ENCODE assay signal across 27 cellular contexts in genomic region chr4:134365852-134366251, GRCh38.
DNase-seq lines count a peak whose midpoint lies in the region; ATAC-seq and TF ChIP-seq lines count a peak whose summit lies in the region.
"Had no signal": no experiment of that assay in that cellular context is flagged by ENCODE, and none has a peak within 500 bp of the region (broad histone marks: within the 10 kb centered on the region; RNA-seq: fewer than 3 reads in every experiment).

No MANE protein-coding gene starts in this region.

- H3K27ac ChIP-seq in effector memory CD4-positive, alpha-beta T cell (ENCODE audit: insufficient read depth, low read length, poor library complexity, severe bottlenecking): no peak overlapping the region
- H3K27ac ChIP-seq: epithelial cell of prostate, gastrocnemius medialis, hepatocyte, left ventricle myocardium inferior, parathyroid adenoma, thoracic aorta had no signal

- no peak overlapping the region for H3K4me3 ChIP-seq in effector memory CD4-positive, alpha-beta T cell (ENCODE audit: insufficient read depth, low read depth, low read length, poor library complexity, severe bottlenecking)
- H3K4me3 ChIP-seq: gastrocnemius medialis, hepatocyte, left ventricle myocardium inferior, thoracic aorta had no signal

- H3K27me3 Mint-ChIP-seq in stimulated activated naive B cell treated with anti-CD40 and anti-IgM and Interleukin-4, amounts not matched to agents 10 μg/mL and 1 μg/mL and 100 μg/mL, for 72 hours: no peaks in the 10 kb centered on the region
- H3K27me3 Mint-ChIP-seq: activated CD4-positive, alpha-beta memory T cell treated with anti-CD3 and anti-CD28 coated beads for 36 hours; activated naive CD8-positive, alpha-beta T cell had no signal

- ATAC-seq in SK-N-SH treated with all-trans-retinoic acid at 6 μM for 48 hours (peak; percentile 85), HG03135 (IDR thresholded peaks at IDR 0.05; ENCODE audit: unreplicated experiment) (no peak)
- ATAC-seq in stimulated activated naive B cell treated with anti-CD40 and anti-IgM and Interleukin-4, amounts not matched to agents 10 μg/mL and 1 μg/mL and 100 μg/mL, for 72 hours (replicated peaks): no peak
- ATAC-seq: gastrocnemius medialis, right cardiac atrium, Right ventricle myocardium inferior had no signal

- no peaks in the 10 kb centered on the region for H3K4me1 Mint-ChIP-seq in stimulated activated naive B cell treated with anti-CD40 and anti-IgM and Interleukin-4, amounts not matched to agents 10 μg/mL and 1 μg/mL and 100 μg/mL, for 72 hours
- H3K4me1 Mint-ChIP-seq: immature natural killer cell, nephron progenitor cell had no signal

- TF ChIP-seq CTCF in AG09319 (IDR thresholded peaks at IDR 0.05; ENCODE audit: low read depth, low read length): no peak

- no peak overlapping the region for H3K4me3 Mint-ChIP-seq in stimulated activated naive B cell treated with anti-CD40 and anti-IgM and Interleukin-4, amounts not matched to agents 10 μg/mL and 1 μg/mL and 100 μg/mL, for 72 hours
- H3K4me3 Mint-ChIP-seq: activated CD4-positive, alpha-beta memory T cell treated with anti-CD3 and anti-CD28 coated beads for 36 hours; activated naive CD8-positive, alpha-beta T cell; nephron progenitor cell had no signal

- H3K4me1 ChIP-seq in effector memory CD4-positive, alpha-beta T cell (ENCODE audit: control insufficient read depth, insufficient read depth, low read length, poor library complexity, severe bottlenecking): no peaks in the 10 kb centered on the region
- H3K4me1 ChIP-seq: gastrocnemius medialis, left ventricle myocardium inferior, parathyroid adenoma had no signal

- no peaks in the 10 kb centered on the region for H3K9me3 ChIP-seq in effector memory CD4-positive, alpha-beta T cell (ENCODE audit: control insufficient read depth, low read length)
- H3K9me3 ChIP-seq: gastrocnemius medialis, left ventricle myocardium inferior, thoracic aorta had no signal

- H3K27me3 ChIP-seq in effector memory CD4-positive, alpha-beta T cell (replicated peaks; ENCODE audit: control insufficient read depth, insufficient read depth, low read length, poor library complexity, severe bottlenecking): no peaks in the 10 kb centered on the region
- H3K27me3 ChIP-seq: gastrocnemius medialis, hepatocyte had no signal

- DNase-seq in AG09319 (ENCODE audit: extremely low read depth, low read depth) (peak; percentile 12), H4 (ENCODE audit: low spot score) (peak; percentile 4), fibroblast of gingiva (ENCODE audit: low read depth) (peak; percentile 60), OCI-M1 (lab: John Stamatoyannopoulos, UW) (no peak)
- no peak for DNase-seq in effector memory CD4-positive, alpha-beta T cell
- no peak for DNase-seq in stimulated activated naive B cell treated with anti-CD40 and anti-IgM and Interleukin-4, amounts not matched to agents 10 μg/mL and 1 μg/mL and 100 μg/mL, for 72 hours
- DNase-seq: activated CD4-positive, alpha-beta memory T cell treated with anti-CD3 and anti-CD28 coated beads for 36 hours; gastrocnemius medialis; GOT3; immature natural killer cell; left ventricle myocardium inferior; NCI-H1417; NCI-H2081 treated with DMSO at 0.1 percent for 48 hours; NCI-H345; NCI-H82; nephron progenitor cell; right cardiac atrium; stimulated activated CD4-positive, alpha-beta T cell treated with anti-CD3 and anti-CD28 coated beads, Interleukin-4, amount 100 ng/mL, for 4 hours; stimulated activated naive CD4-positive, alpha-beta T cell treated with Interleukin-2 at 50 U/mL for 16 hours had no signal

- H3K36me3 ChIP-seq in effector memory CD4-positive, alpha-beta T cell (ENCODE audit: control insufficient read depth, insufficient read depth, low read length): no peaks in the 10 kb centered on the region
- H3K36me3 ChIP-seq: gastrocnemius medialis, left ventricle myocardium inferior, thoracic aorta had no signal

- H3K9me3 Mint-ChIP-seq in stimulated activated naive B cell treated with anti-CD40 and anti-IgM and Interleukin-4, amounts not matched to agents 10 μg/mL and 1 μg/mL and 100 μg/mL, for 72 hours: peaks cover 0 to 4% of the 10 kb centered on the region in 2 donors
- H3K9me3 Mint-ChIP-seq: nephron progenitor cell had no signal

- H3K36me3 Mint-ChIP-seq in stimulated activated naive B cell treated with anti-CD40 and anti-IgM and Interleukin-4, amounts not matched to agents 10 μg/mL and 1 μg/mL and 100 μg/mL, for 72 hours: no peaks in the 10 kb centered on the region
- H3K36me3 Mint-ChIP-seq: activated CD4-positive, alpha-beta memory T cell treated with anti-CD3 and anti-CD28 coated beads for 36 hours; activated naive CD8-positive, alpha-beta T cell; immature natural killer cell had no signal

- no peak overlapping the region for H3K27ac Mint-ChIP-seq in stimulated activated naive B cell treated with anti-CD40 and anti-IgM and Interleukin-4, amounts not matched to agents 10 μg/mL and 1 μg/mL and 100 μg/mL, for 72 hours
- H3K27ac Mint-ChIP-seq: activated CD4-positive, alpha-beta memory T cell treated with anti-CD3 and anti-CD28 coated beads for 36 hours; activated naive CD8-positive, alpha-beta T cell; immature natural killer cell; nephron progenitor cell had no signal

TF ChIP-seq in SK-N-SH treated with all-trans-retinoic acid at 6 μM for 48 hours, 23 proteins besides CTCF, POLR2A, EP300 and RAD21:
- TF ChIP-seq OSR1 (CRISPR knock-in tag; IDR thresholded peaks at IDR 0.05): no peak
- TF ChIP-seq PATZ1 (CRISPR knock-in tag; IDR thresholded peaks at IDR 0.05; ENCODE audit: borderline replicate concordance): no peak
- TF ChIP-seq ZFP3 (CRISPR knock-in tag; IDR thresholded peaks at IDR 0.05): no peak
- TF ChIP-seq TOX (CRISPR knock-in tag; IDR thresholded peaks at IDR 0.05; ENCODE audit: borderline replicate concordance): no peak
- TF ChIP-seq RARB (CRISPR knock-in tag; IDR thresholded peaks at IDR 0.05): no peak
- no peak for TF ChIP-seq GLIS3 (CRISPR knock-in tag; IDR thresholded peaks at IDR 0.05)
- no peak for TF ChIP-seq ARNTL (CRISPR knock-in tag; IDR thresholded peaks at IDR 0.05; ENCODE audit: borderline replicate concordance, low read depth)
- TF ChIP-seq ZC3H10 (CRISPR knock-in tag; IDR thresholded peaks at IDR 0.05): no peak
- no peak for TF ChIP-seq SNAI2 (CRISPR knock-in tag; IDR thresholded peaks at IDR 0.05)
- no peak for TF ChIP-seq POU6F1 (CRISPR knock-in tag; IDR thresholded peaks at IDR 0.05; ENCODE audit: borderline replicate concordance, low read depth)
- TF ChIP-seq ZNF565 (CRISPR knock-in tag; conservative IDR thresholded peaks at IDR 0.05; ENCODE audit: low read depth): no peak
- no peak for TF ChIP-seq ESRRG (CRISPR knock-in tag; IDR thresholded peaks at IDR 0.05)
- TF ChIP-seq TCF4 (CRISPR knock-in tag; IDR thresholded peaks at IDR 0.05; ENCODE audit: borderline replicate concordance): no peak
- no peak for TF ChIP-seq CREB5 (CRISPR knock-in tag; IDR thresholded peaks at IDR 0.05; ENCODE audit: low read depth)
- TF ChIP-seq ZNF70 (CRISPR knock-in tag; IDR thresholded peaks at IDR 0.05): no peak
- no peak for TF ChIP-seq ZNF8 (CRISPR knock-in tag; IDR thresholded peaks at IDR 0.05)
- no peak for TF ChIP-seq ZFP30 (CRISPR knock-in tag; IDR thresholded peaks at IDR 0.05)

Comparison
In these comparisons a context has a peak if more than half of its experiments do, and no peak if none do; other contexts are left out.
1. DNase-seq: peak in AG09319 (single experiment), H4 (single experiment) and fibroblast of gingiva (single experiment); none in OCI-M1 (single experiment), effector memory CD4-positive, alpha-beta T cell (0 of 3) and stimulated activated naive B cell treated with anti-CD40 and anti-IgM and Interleukin-4, amounts not matched to agents 10 μg/mL and 1 μg/mL and 100 μg/mL, for 72 hours (single experiment).